16 cellular contexts compared by ENCODE assay signal in the genomic region with DNA sequence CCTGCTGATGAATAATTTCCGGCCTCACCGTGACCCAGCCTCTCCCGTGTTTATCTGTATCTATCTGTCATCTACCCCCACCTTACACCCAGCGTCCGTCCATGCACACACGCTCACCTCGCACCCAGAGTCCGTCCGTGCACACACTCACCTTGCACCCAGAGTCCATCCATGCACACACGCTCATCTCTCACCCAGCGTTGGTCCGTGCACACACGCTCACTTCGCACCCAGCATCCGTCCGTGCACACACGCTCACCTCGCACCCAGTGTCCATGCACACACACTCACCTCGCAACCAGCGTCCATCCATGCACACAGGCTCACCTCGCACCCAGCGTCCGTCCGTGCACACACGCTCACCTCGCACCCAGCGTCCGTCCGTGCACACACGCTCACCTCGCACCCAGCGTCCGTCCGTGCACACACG. TPM values are rescaled to one million over a fixed set of nuclear protein-coding genes. Genes with fewer than 3 reads are reported as not detected.
DNase-seq lines count a peak whose midpoint lies in the region; ATAC-seq and TF ChIP-seq lines count a peak whose summit lies in the region.
"Had no signal": no experiment of that assay in that cellular context is flagged by ENCODE, and none has a peak within 500 bp of the region (broad histone marks: within the 10 kb centered on the region; RNA-seq: fewer than 3 reads in every experiment).

No MANE protein-coding gene starts in this region.

- no peak overlapping the region for H3K4ac ChIP-seq in trophoblast cell (ENCODE audit: low read depth, low read length)

- H2AK5ac ChIP-seq in trophoblast cell (ENCODE audit: low read length), result no peak overlapping the region

- no peaks in the 10 kb centered on the region for H3K36me3 Mint-ChIP-seq in CD14-positive monocyte
- H3K36me3 Mint-ChIP-seq in stimulated activated memory B cell treated with anti-CD40 and anti-IgM and Interleukin-4, amounts not matched to agents 10 μg/mL and 1 μg/mL and 100 μg/mL, for 72 hours, result no peaks in the 10 kb centered on the region

- H3K4me3 ChIP-seq in trophoblast cell (ENCODE audit: low read depth, low read length), result peak overlapping the region; percentile 32
- H3K4me3 ChIP-seq: BLaER1, HAP-1, SJSA1 had no signal

- H3K18ac ChIP-seq in trophoblast cell (ENCODE audit: low read length), result no peak overlapping the region

- H2BK12ac ChIP-seq in trophoblast cell (ENCODE audit: low read length), result no peak overlapping the region

- no peak overlapping the region for H4K91ac ChIP-seq in trophoblast cell (ENCODE audit: low read depth, low read length)

- peaks cover 3 to 14% of the 10 kb centered on the region in 2 experiments for H3K4me1 ChIP-seq in trophoblast cell (ENCODE audit: control insufficient read depth in 1 of 2, insufficient read depth in 2 of 2, low read length in 2 of 2)

- no peak overlapping the region for H2AFZ ChIP-seq in trophoblast cell (ENCODE audit: insufficient read depth, low read length, poor library complexity)

- H3K27ac Mint-ChIP-seq in CD14-positive monocyte, result peak overlapping the region in 1 of 7 donors; percentile 52
- no peak overlapping the region for H3K27ac Mint-ChIP-seq in stimulated activated memory B cell treated with anti-CD40 and anti-IgM and Interleukin-4, amounts not matched to agents 10 μg/mL and 1 μg/mL and 100 μg/mL, for 72 hours

- peaks cover 0 to 9% (median 4%) of the 10 kb centered on the region in 7 donors for H3K9me3 Mint-ChIP-seq in CD14-positive monocyte
- peaks cover 7% of the 10 kb centered on the region for H3K9me3 Mint-ChIP-seq in stimulated activated memory B cell treated with anti-CD40 and anti-IgM and Interleukin-4, amounts not matched to agents 10 μg/mL and 1 μg/mL and 100 μg/mL, for 72 hours

- H3K27ac ChIP-seq in trophoblast cell (ENCODE audit: low read depth, low read length), result no peak overlapping the region
- H3K27ac ChIP-seq: BLaER1 had no signal

- no peaks in the 10 kb centered on the region for H3K79me2 ChIP-seq in trophoblast cell (ENCODE audit: control insufficient read depth, insufficient read depth, low read length, poor library complexity)

- H3K9ac ChIP-seq in trophoblast cell (ENCODE audit: low read length), result no peak overlapping the region
- H3K9ac ChIP-seq: BLaER1 had no signal

- no peak overlapping the region for H3K14ac ChIP-seq in trophoblast cell (ENCODE audit: low read length)

- no peak overlapping the region for H3K23ac ChIP-seq in trophoblast cell (ENCODE audit: low read length)

- intact Hi-C loops in CD14-positive monocyte (cut with micrococcal nuclease), result no loop called here

- H3K27me3 Mint-ChIP-seq in CD14-positive monocyte (ENCODE audit: low read depth in 3 of 3), result peaks cover 6 to 24% (median 15%) of the 10 kb centered on the region in 3 donors
- H3K27me3 Mint-ChIP-seq in stimulated activated memory B cell treated with anti-CD40 and anti-IgM and Interleukin-4, amounts not matched to agents 10 μg/mL and 1 μg/mL and 100 μg/mL, for 72 hours, result peaks cover 44% of the 10 kb centered on the region

- H3K4me1 Mint-ChIP-seq in CD14-positive monocyte, result no peaks in the 10 kb centered on the region
- no peaks in the 10 kb centered on the region for H3K4me1 Mint-ChIP-seq in stimulated activated memory B cell treated with anti-CD40 and anti-IgM and Interleukin-4, amounts not matched to agents 10 μg/mL and 1 μg/mL and 100 μg/mL, for 72 hours

- no peak overlapping the region for H4K12ac ChIP-seq in trophoblast cell (ENCODE audit: low read depth, low read length)

- ATAC-seq in stimulated activated memory B cell treated with anti-CD40 and anti-IgM and Interleukin-4, amounts not matched to agents 10 μg/mL and 1 μg/mL and 100 μg/mL, for 72 hours, result no peak

- H3K27me3 ChIP-seq in trophoblast cell (ENCODE audit: insufficient read depth, low read length), result no peaks in the 10 kb centered on the region
- H3K27me3 ChIP-seq: SJSA1 had no signal

- H2BK120ac ChIP-seq in trophoblast cell (ENCODE audit: insufficient read depth, low read length, poor library complexity), result no peak overlapping the region

- H3K36me3 ChIP-seq in trophoblast cell (ENCODE audit: control insufficient read depth in 1 of 2, insufficient read depth in 2 of 2, low read length in 2 of 2), result no peaks in the 10 kb centered on the region
- H3K36me3 ChIP-seq: BLaER1, HAP-1, SJSA1 had no signal

- WGBS in trophoblast cell (ENCODE audit: extremely low coverage, insufficient coverage, insufficient read length), result no CpG with 5 or more reads among the region's 35 CpGs

- DNase-seq in CD14-positive monocyte (ENCODE audit: low spot score) (peak; percentile 3), HT1080 (ENCODE audit: low read depth) (peak; percentile 46), islet precursor cell (peak; percentile 36), trophoblast cell (no peak), NOMO-1 treated with dmso at 0.1 percent for 144 hours (lab: John Stamatoyannopoulos, UW; ENCODE audit: unreplicated experiment) (no peak), NCI-H2107 treated with DMSO at 0.1 percent for 48 hours (lab: John Stamatoyannopoulos, UW; ENCODE audit: unreplicated experiment) (no peak), D341Med (ENCODE audit: low spot score) (no peak)
- DNase-seq: DMS53, NCI-H1417, NCI-H1930, NCI-H2171 treated with DMSO at 0.1 percent for 48 hours, NCI-H510A treated with DMSO at 0.1 percent for 48 hours had no signal

- no peak overlapping the region for H3K4me2 ChIP-seq in trophoblast cell (ENCODE audit: low read length)
- H3K4me2 ChIP-seq: BLaER1 had no signal

- peaks cover 3% of the 10 kb centered on the region for H3K79me1 ChIP-seq in trophoblast cell (ENCODE audit: low read length)

- no peak overlapping the region for H3K4me3 Mint-ChIP-seq in CD14-positive monocyte
- H3K4me3 Mint-ChIP-seq in stimulated activated memory B cell treated with anti-CD40 and anti-IgM and Interleukin-4, amounts not matched to agents 10 μg/mL and 1 μg/mL and 100 μg/mL, for 72 hours, result no peak overlapping the region

- no peak overlapping the region for H4K8ac ChIP-seq in trophoblast cell (ENCODE audit: low read depth, low read length)

- no peak for TF ChIP-seq CTCF in CD14-positive monocyte (IDR thresholded peaks at IDR 0.05)

- H2BK5ac ChIP-seq in trophoblast cell (ENCODE audit: low read depth, low read length, poor library complexity), result no peak overlapping the region

- H3K9me3 ChIP-seq in trophoblast cell (ENCODE audit: insufficient read depth, low read depth, low read length), result peaks cover 7% of the 10 kb centered on the region
- H3K9me3 ChIP-seq: HAP-1, SJSA1 had no signal

RNA-seq across cellular contexts. Expression of a gene that starts 25.0 kb away (rescaled TPM):
- 1 to 10 TPM in 1 of 2 donors, under 1 TPM in 1; 0.80 to 1.1 TPM for polyA plus RNA-seq in CD14-positive monocyte
- total RNA-seq in HT1080 (2014; rRNA removed; shearing (Covaris generic)), result 4.2 TPM in 2 replicates
- polyA plus RNA-seq in HT1080 (2015; cell fraction: cytosol; rRNA removed), result 9.0 and 9.4 TPM in 2 replicates
- polyA plus RNA-seq in HT1080 (2015; cell fraction: nucleus; rRNA removed), result 36.3 and 49.1 TPM in 2 replicates
- 174 and 188 TPM in 2 replicates for polyA plus RNA-seq in trophoblast cell (2013)

Comparison
In these comparisons a context has a peak if more than half of its experiments do, and no peak if none do; other contexts are left out.
1. DNase-seq: peak in CD14-positive monocyte (single experiment), HT1080 (single experiment) and islet precursor cell (single experiment); none in trophoblast cell (0 of 2), NOMO-1 treated with dmso at 0.1 percent for 144 hours (single experiment), NCI-H2107 treated with DMSO at 0.1 percent for 48 hours (single experiment) and D341Med (single experiment).